In the genomic region with DNA sequence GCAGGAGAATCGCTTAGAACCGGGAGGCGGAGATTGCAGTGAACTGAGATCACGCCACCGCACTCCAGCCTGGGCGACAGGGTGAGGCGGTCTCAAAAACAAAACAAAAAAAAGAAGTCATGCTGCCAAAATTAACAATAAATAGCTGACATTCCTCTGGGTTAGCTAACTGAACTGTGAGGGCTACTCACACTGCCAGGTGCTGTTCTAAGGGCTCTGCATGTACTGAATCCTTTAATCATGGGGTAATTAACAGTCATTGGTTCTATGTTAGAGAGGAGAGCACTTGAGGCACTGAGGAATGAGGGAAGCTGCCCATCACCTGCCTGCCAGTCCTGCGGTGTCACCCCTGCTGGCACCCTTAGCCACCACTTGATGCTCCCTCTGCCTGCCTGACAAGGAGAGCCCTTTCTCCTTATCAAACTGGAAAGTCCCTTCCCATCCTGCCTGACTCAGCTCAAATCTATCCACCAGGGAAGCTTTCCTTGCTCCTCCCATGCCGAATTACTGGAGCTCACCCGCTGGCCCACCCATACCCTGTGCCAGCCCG, we compare ENCODE assay signal across 13 cellular contexts.
A peak's percentile ranks its signal among the peaks of the same experiment; 100 is the strongest.
DNase-seq lines count a peak whose midpoint lies in the region; ATAC-seq and TF ChIP-seq lines count a peak whose summit lies in the region.
"Had no signal": no experiment of that assay in that cellular context is flagged by ENCODE, and none has a peak within 500 bp of the region (broad histone marks: within the 10 kb centered on the region; RNA-seq: fewer than 3 reads in every experiment).

No MANE protein-coding gene starts in this region.

- DNase-seq in DMS53 (lab: John Stamatoyannopoulos, UW) = peak; percentile 21
- no peak for DNase-seq in DMS53 treated with DMSO at 0.1 percent for 48 hours (lab: John Stamatoyannopoulos, UW; ENCODE audit: unreplicated experiment)
- peak; percentile 35 to 86 for DNase-seq in SW 1271 (lab: John Stamatoyannopoulos, UW)
- DNase-seq in fibroblast of the aortic adventitia (ENCODE audit: low read depth) = peak; percentile 70
- DNase-seq in smooth muscle cell (lab: John Stamatoyannopoulos, UW; ENCODE audit: unreplicated experiment) = no peak
- DNase-seq in ecto neural progenitor cell (ENCODE audit: low spot score) = no peak
- DNase-seq in activated T-cell treated with anti-CD3 and anti-CD28 coated beads for 4 hours = no peak
- DNase-seq: activated T-cell treated with anti-CD3 and anti-CD28 coated beads, Interleukin-2, amount 50 U/mL, for 4 hours; hippocampal formation; natural killer cell; stimulated activated naive CD8-positive, alpha-beta T cell treated with anti-CD3 and anti-CD28 coated beads, Interleukin-15, Interleukin-2, amounts not matched to agents 100 U/mL and 50 U/mL, for 24 hours had no signal

- peak overlapping the region; percentile 61 for H3K27ac ChIP-seq in smooth muscle cell (ENCODE audit: low read depth)
- H3K27ac ChIP-seq: 22Rv1 had no signal

- H3K27me3 ChIP-seq in smooth muscle cell (ENCODE audit: low read depth) = no peaks in the 10 kb centered on the region

- no peaks in the 10 kb centered on the region for H3K79me2 ChIP-seq in smooth muscle cell (ENCODE audit: low read depth)

- no peaks in the 10 kb centered on the region for H4K20me1 ChIP-seq in smooth muscle cell (ENCODE audit: low read depth)

- no peaks in the 10 kb centered on the region for H3K36me3 ChIP-seq in smooth muscle cell (ENCODE audit: low read depth)

- no peak for ATAC-seq in GM18873 (IDR thresholded peaks at IDR 0.05; ENCODE audit: low FRiP score, unreplicated experiment)
- ATAC-seq: activated T-cell treated with anti-CD3 and anti-CD28 coated beads, Interleukin-2, amount 50 U/mL, for 4 hours; natural killer cell; stimulated activated naive CD8-positive, alpha-beta T cell treated with anti-CD3 and anti-CD28 coated beads, Interleukin-15, Interleukin-2, amounts not matched to agents 100 U/mL and 50 U/mL, for 24 hours had no signal

- TF ChIP-seq CTCF in fibroblast of the aortic adventitia (IDR thresholded peaks at IDR 0.05; ENCODE audit: insufficient read depth, low read length) = no peak
- TF ChIP-seq CTCF in smooth muscle cell (IDR thresholded peaks at IDR 0.05; ENCODE audit: borderline replicate concordance, insufficient read depth, poor library complexity, severe bottlenecking) = no peak

- H3K9me3 ChIP-seq in smooth muscle cell (replicated peaks; ENCODE audit: low read depth) = no peaks in the 10 kb centered on the region

- WGBS in smooth muscle cell (ENCODE audit: low lambda C conversion rate) = 81% methylated on average over 11 of the region's 11 CpGs

- peak overlapping the region; percentile 33 for H3K9ac ChIP-seq in smooth muscle cell (ENCODE audit: low read depth)

- peaks cover 10% of the 10 kb centered on the region for H3K4me1 ChIP-seq in smooth muscle cell (ENCODE audit: low read depth)

- H3F3A ChIP-seq in smooth muscle cell (ENCODE audit: low read depth) = peaks cover 12% of the 10 kb centered on the region

- H3K4me2 ChIP-seq in smooth muscle cell = no peak overlapping the region

- H3K4me3 ChIP-seq in fibroblast of the aortic adventitia (ENCODE audit: low read depth, low read length) (no peak overlapping the region), smooth muscle cell (no peak overlapping the region)

- no peak overlapping the region for H2AFZ ChIP-seq in smooth muscle cell (ENCODE audit: low read depth)

Comparison
In these comparisons a context has a peak if more than half of its experiments do, and no peak if none do; other contexts are left out.
1. DNase-seq: peak in DMS53 (single experiment), SW 1271 (2 of 2) and fibroblast of the aortic adventitia (single experiment); none in DMS53 treated with DMSO at 0.1 percent for 48 hours (single experiment), smooth muscle cell (single experiment), ecto neural progenitor cell (single experiment) and activated T-cell treated with anti-CD3 and anti-CD28 coated beads for 4 hours (single experiment).